8 cellular contexts compared by ENCODE assay signal in genomic region chr2:69946351-69947077, GRCh38. TPM values are rescaled to one million over a fixed set of nuclear protein-coding genes. Genes with fewer than 3 reads are reported as not detected.
DNase-seq lines count a peak whose midpoint lies in the region; ATAC-seq lines count a peak whose summit lies in the region.

No MANE protein-coding gene starts in this region.

- H3K4me1 Mint-ChIP-seq in activated naive CD8-positive, alpha-beta T cell treated with anti-CD3 and anti-CD28 coated beads, Interleukin-2, amount 50 U/mL, for 24 hours: peaks cover 39% of the 10 kb centered on the region

- H3K27ac Mint-ChIP-seq in activated naive CD8-positive, alpha-beta T cell treated with anti-CD3 and anti-CD28 coated beads, Interleukin-2, amount 50 U/mL, for 24 hours: peak overlapping the region; percentile 60

- no peaks in the 10 kb centered on the region for H3K9me3 Mint-ChIP-seq in activated naive CD8-positive, alpha-beta T cell treated with anti-CD3 and anti-CD28 coated beads, Interleukin-2, amount 50 U/mL, for 24 hours

- H3K36me3 Mint-ChIP-seq in activated naive CD8-positive, alpha-beta T cell treated with anti-CD3 and anti-CD28 coated beads, Interleukin-2, amount 50 U/mL, for 24 hours (ENCODE audit: low read depth): peaks cover 3% of the 10 kb centered on the region

- peak overlapping the region; percentile 31 for H3K4me3 Mint-ChIP-seq in activated naive CD8-positive, alpha-beta T cell treated with anti-CD3 and anti-CD28 coated beads, Interleukin-2, amount 50 U/mL, for 24 hours

- peak; percentile 39 for DNase-seq in SIG-M5 (lab: John Stamatoyannopoulos, UW)
- DNase-seq in activated naive CD8-positive, alpha-beta T cell treated with anti-CD3 and anti-CD28 coated beads, Interleukin-2, amount 50 U/mL, for 24 hours: peak; percentile 26
- DNase-seq in myocyte (ENCODE audit: low read depth): peak; percentile 11
- no peak for DNase-seq in NCI-H146 treated with DMSO at 0.1 percent for 48 hours (lab: John Stamatoyannopoulos, UW; ENCODE audit: unreplicated experiment)
- DNase-seq in nucleus accumbens (lab: John Stamatoyannopoulos, UW): no peak
- DNase-seq in inferior parietal cortex (ENCODE audit: extremely low spot score): no peak

- peak; percentile 85 for ATAC-seq in GM18502 (IDR thresholded peaks at IDR 0.05; ENCODE audit: poor library complexity, unreplicated experiment)
- ATAC-seq in HG02885 (IDR thresholded peaks at IDR 0.05; ENCODE audit: poor library complexity, unreplicated experiment): peak; percentile 69
- peak; percentile 84 for ATAC-seq in activated naive CD8-positive, alpha-beta T cell treated with anti-CD3 and anti-CD28 coated beads, Interleukin-2, amount 50 U/mL, for 24 hours

- H3K27me3 Mint-ChIP-seq in activated naive CD8-positive, alpha-beta T cell treated with anti-CD3 and anti-CD28 coated beads, Interleukin-2, amount 50 U/mL, for 24 hours: peaks cover 2% of the 10 kb centered on the region

RNA-seq across cellular contexts. Expression of gene ASPRV1, which starts 14.9 kb away (rescaled TPM):
- total RNA-seq in myocyte: 0.80 and 0.99 TPM in 2 replicates
- polyA plus RNA-seq in myocyte (2012): 1.1 TPM

RNA-seq across cellular contexts. Expression of gene MXD1, which starts 31.6 kb away (rescaled TPM):
- total RNA-seq in myocyte: 3.6 and 3.9 TPM in 2 replicates
- 2.2 TPM for polyA plus RNA-seq in myocyte (2012)

RNA-seq across cellular contexts. Expression of gene SNRNP27, which starts 52.8 kb away (rescaled TPM):
- 113 and 116 TPM in 2 replicates for total RNA-seq in myocyte
- 53.5 TPM for polyA plus RNA-seq in myocyte (2012)

Comparison
In these comparisons a context has a peak if more than half of its experiments do, and no peak if none do; other contexts are left out.
1. DNase-seq: peak in SIG-M5 (single experiment), activated naive CD8-positive, alpha-beta T cell treated with anti-CD3 and anti-CD28 coated beads, Interleukin-2, amount 50 U/mL, for 24 hours (single experiment) and myocyte (single experiment); none in NCI-H146 treated with DMSO at 0.1 percent for 48 hours (single experiment), nucleus accumbens (0 of 56) and inferior parietal cortex (single experiment).
2. Peak in every context shown above with its lines, with median percentiles within 50 percentile points of each other: ATAC-seq.